Comparison of ENCODE assay signal across 8 cellular contexts in the genomic region with DNA sequence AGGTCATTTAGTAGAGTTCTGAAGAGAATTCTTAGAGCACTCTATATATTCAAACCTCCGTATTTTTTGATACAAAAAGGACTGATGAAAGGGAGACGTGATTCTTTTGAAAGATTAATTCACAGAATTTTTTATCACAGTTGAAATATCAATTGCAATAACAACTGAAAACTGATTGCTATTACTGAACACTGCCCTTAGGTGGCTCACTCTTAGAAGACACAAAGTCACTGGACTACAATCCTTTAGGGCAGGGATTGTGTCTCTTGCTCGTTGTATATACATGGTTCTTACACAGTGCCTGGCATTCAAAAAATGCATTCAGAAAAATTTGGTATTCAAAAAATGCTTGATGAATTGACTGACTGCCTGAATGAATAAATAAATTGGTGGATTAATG. TPM values are rescaled to one million over a fixed set of nuclear protein-coding genes. Genes with fewer than 3 reads are reported as not detected.
DNase-seq lines count a peak whose midpoint lies in the region; ATAC-seq and TF ChIP-seq lines count a peak whose summit lies in the region.

No MANE protein-coding gene starts in this region.

- no peaks in the 10 kb centered on the region for H3K9me3 ChIP-seq in DOHH2 (ENCODE audit: control insufficient read depth, insufficient read depth, low read length)

- no peak for TF ChIP-seq POLR2A in lower leg skin (IDR thresholded peaks at IDR 0.05)

- peak; percentile 66 for TF ChIP-seq CTCF in DOHH2 (IDR thresholded peaks at IDR 0.05; ENCODE audit: low read depth, low read length, poor library complexity, severe bottlenecking)
- peak; percentile 60 for TF ChIP-seq CTCF in activated CD8-positive, alpha-beta T cell treated with anti-CD3 and anti-CD28 coated beads for 36 hours (IDR thresholded peaks at IDR 0.05)
- TF ChIP-seq CTCF in lower leg skin (IDR thresholded peaks at IDR 0.05), result no peak

- H3K9me3 Mint-ChIP-seq in activated CD8-positive, alpha-beta T cell treated with anti-CD3 and anti-CD28 coated beads for 36 hours, result no peaks in the 10 kb centered on the region

- no peaks in the 10 kb centered on the region for H3K36me3 ChIP-seq in DOHH2 (ENCODE audit: control insufficient read depth, low read length)

- no peaks in the 10 kb centered on the region for H3K79me2 ChIP-seq in DOHH2 (ENCODE audit: control insufficient read depth, low read length)

- H3K27me3 Mint-ChIP-seq in activated CD8-positive, alpha-beta T cell treated with anti-CD3 and anti-CD28 coated beads for 36 hours, result peaks cover 3% of the 10 kb centered on the region

- H3K4me3 ChIP-seq in DOHH2 (ENCODE audit: low read length), result no peak overlapping the region
- H3K4me3 ChIP-seq in lower leg skin (ENCODE audit: low read depth, poor library complexity, severe bottlenecking), result no peak overlapping the region

- intact Hi-C loops in activated CD8-positive, alpha-beta T cell treated with anti-CD3 and anti-CD28 coated beads for 36 hours (cut with micrococcal nuclease), result loop anchor here (5.0 kb wide), 1 partner anchor 88 kb away; no protein-coding TSS in a partner anchor
- intact Hi-C loops in lower leg skin (cut with DNase I; ENCODE audit: low total_unique reads), result no loop called here

- H3K4me3 Mint-ChIP-seq in activated CD8-positive, alpha-beta T cell treated with anti-CD3 and anti-CD28 coated beads for 36 hours, result no peak overlapping the region

- peak; percentile 40 for DNase-seq in LHCN-M2 (ENCODE audit: low read depth)
- DNase-seq in activated CD8-positive, alpha-beta T cell treated with anti-CD3 and anti-CD28 coated beads for 36 hours, result no peak
- DNase-seq in inferior parietal cortex (ENCODE audit: extremely low spot score), result peak; percentile 20
- DNase-seq in OCI-M2 (lab: John Stamatoyannopoulos, UW; ENCODE audit: unreplicated experiment), result no peak
- no peak for DNase-seq in lower leg skin (ENCODE audit: low spot score in 2 of 2)
- DNase-seq in NCI-H1048 (lab: John Stamatoyannopoulos, UW), result no peak

- H3K27ac Mint-ChIP-seq in activated CD8-positive, alpha-beta T cell treated with anti-CD3 and anti-CD28 coated beads for 36 hours, result no peak overlapping the region

- peaks cover under 1% of the 10 kb centered on the region; the same call in 1 of the 2 replicates for H3K4me1 ChIP-seq in DOHH2 (ENCODE audit: control insufficient read depth, low read length)

- CTCF ChIA-PET in activated CD8-positive, alpha-beta T cell treated with anti-CD3 and anti-CD28 coated beads for 36 hours (lab: Charles Lee), result interaction anchor here (0.7 to 1.9 kb wide), 11 partner anchors 10 to 171 kb away, joined by 3 to 6 read pairs (median 4); a partner anchor contains a TSS

- 23 to 24% methylated on average over 3 of the region's 3 CpGs for WGBS in lower leg skin, 2 donors

- POLR2A ChIA-PET in activated CD8-positive, alpha-beta T cell treated with anti-CD3 and anti-CD28 coated beads for 36 hours (lab: Charles Lee), result interaction anchor here (2.2 kb wide), 1 partner anchor 164 kb away, joined by 7 read pairs; a partner anchor contains a TSS

- peaks cover 30% of the 10 kb centered on the region for H3K27me3 ChIP-seq in DOHH2 (ENCODE audit: control insufficient read depth, low read length)

- no peak overlapping the region for H3K4me2 ChIP-seq in DOHH2 (ENCODE audit: low read length)

- ATAC-seq in GM19467 (IDR thresholded peaks at IDR 0.05; ENCODE audit: unreplicated experiment), result peak; percentile 63
- peak; percentile 80 for ATAC-seq in activated CD8-positive, alpha-beta T cell treated with anti-CD3 and anti-CD28 coated beads for 36 hours

- no peaks in the 10 kb centered on the region for H3K36me3 Mint-ChIP-seq in activated CD8-positive, alpha-beta T cell treated with anti-CD3 and anti-CD28 coated beads for 36 hours (ENCODE audit: low read depth)

- peaks cover 9% of the 10 kb centered on the region for H3K4me1 Mint-ChIP-seq in activated CD8-positive, alpha-beta T cell treated with anti-CD3 and anti-CD28 coated beads for 36 hours (ENCODE audit: low read depth)

- no peak overlapping the region for H3K27ac ChIP-seq in DOHH2 (ENCODE audit: low read depth, low read length)

- H3F3A ChIP-seq in DOHH2 (ENCODE audit: control insufficient read depth, insufficient read depth), result no peaks in the 10 kb centered on the region

- H4K20me1 ChIP-seq in DOHH2 (ENCODE audit: control insufficient read depth, insufficient read depth, low read depth, low read length), result no peaks in the 10 kb centered on the region

- no peaks in the 10 kb centered on the region for H3K9me2 ChIP-seq in DOHH2 (replicated peaks; ENCODE audit: control insufficient read depth, low read length)

RNA-seq across cellular contexts. Expression of a gene that starts 17.1 kb away (rescaled TPM):
- 2.7 and 3.9 TPM in 2 replicates for total RNA-seq in LHCN-M2 (2014; rRNA removed)
- 6.3 TPM for polyA plus RNA-seq in LHCN-M2 (2012)
- 10 to 100 TPM; 10.9 to 11.3 TPM for total RNA-seq in activated CD8-positive, alpha-beta T cell treated with anti-CD3 and anti-CD28 coated beads for 36 hours
- 1 to 10 TPM in 2 of 4 donors, under 1 TPM in 1, not detected in 1; 0.65 to 3.3 (median 2.6) TPM for total RNA-seq in lower leg skin

Comparison
In these comparisons a context has a peak if more than half of its experiments do, and no peak if none do; other contexts are left out.
1. CTCF ChIP-seq: peak in DOHH2 (single experiment) and activated CD8-positive, alpha-beta T cell treated with anti-CD3 and anti-CD28 coated beads for 36 hours (single experiment); none in lower leg skin (0 of 3).
2. DNase-seq: peak in LHCN-M2 (single experiment) and inferior parietal cortex (single experiment); none in activated CD8-positive, alpha-beta T cell treated with anti-CD3 and anti-CD28 coated beads for 36 hours (single experiment), OCI-M2 (single experiment), lower leg skin (0 of 2) and NCI-H1048 (single experiment).